ENCODE assay signal across 2 cellular contexts in the genomic region with DNA sequence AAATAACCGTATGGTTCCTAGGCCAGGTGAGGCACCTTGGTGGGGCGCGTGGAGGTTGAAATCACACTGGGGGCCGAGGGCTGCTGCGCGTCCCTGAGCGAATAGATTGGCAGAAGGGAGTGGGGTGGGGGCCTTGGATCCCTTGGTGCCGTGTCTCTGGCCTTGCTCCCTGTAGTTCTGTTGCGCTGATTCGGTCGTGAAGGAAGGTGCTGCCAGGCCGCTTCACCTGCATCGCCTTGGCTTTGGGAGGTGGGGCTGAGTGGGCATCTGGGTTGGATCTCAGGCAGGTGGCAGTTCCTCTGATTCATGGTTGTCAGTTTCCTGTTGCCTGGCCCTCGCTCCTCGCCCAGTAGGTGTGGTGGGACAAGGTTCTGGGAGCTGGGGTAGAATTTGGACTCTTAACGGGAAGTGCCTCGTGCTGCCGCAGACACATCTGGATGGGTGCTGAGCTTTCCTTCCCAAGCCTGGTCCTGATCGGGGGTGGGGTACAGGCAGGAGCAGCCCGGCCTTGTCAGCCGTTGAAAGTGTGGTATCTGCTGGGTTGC.
TF ChIP-seq lines count a peak whose summit lies in the region.

No MANE protein-coding gene starts in this region.

TF ChIP-seq in GM23338, 12 proteins besides CTCF, POLR2A, EP300 and RAD21 (continues in another document):
- TF ChIP-seq ZNF462 (CRISPR knock-in tag; IDR thresholded peaks at IDR 0.05) (no peak), REST (IDR thresholded peaks at IDR 0.05; ENCODE audit: unreplicated experiment) (no peak), NANOG (IDR thresholded peaks at IDR 0.05; ENCODE audit: borderline replicate concordance) (no peak), EZH2phosphoT487 (IDR thresholded peaks at IDR 0.05; ENCODE audit: unreplicated experiment) (no peak), CREB1 (CRISPR knock-in tag; IDR thresholded peaks at IDR 0.05; ENCODE audit: low read depth) (no peak), ETS1 (IDR thresholded peaks at IDR 0.05) (no peak), JUNB (IDR thresholded peaks at IDR 0.05; ENCODE audit: unreplicated experiment) (no peak), ZNF331 (CRISPR knock-in tag; IDR thresholded peaks at IDR 0.05; ENCODE audit: low read depth) (no peak), ZNF114 (CRISPR knock-in tag; IDR thresholded peaks at IDR 0.05) (no peak)

TF ChIP-seq in K562, 482 proteins besides CTCF, POLR2A, EP300 and RAD21:
- TF ChIP-seq POLR2G (IDR thresholded peaks at IDR 0.05; ENCODE audit: low read depth, low read length) (0 out of 2 replicates have a peak, but pooled peaks have one; percentile 28), ZNF507 (tag; conservative IDR thresholded peaks at IDR 0.05) (no peak), IRF2 (CRISPR knock-in tag; IDR thresholded peaks at IDR 0.05) (peak; percentile 41; the same call in 1 of the 2 replicates)
TF ChIP-seq in K562: peak in this region for 2.
